Comparison of ENCODE assay signal across 2 cellular contexts in the genomic region with DNA sequence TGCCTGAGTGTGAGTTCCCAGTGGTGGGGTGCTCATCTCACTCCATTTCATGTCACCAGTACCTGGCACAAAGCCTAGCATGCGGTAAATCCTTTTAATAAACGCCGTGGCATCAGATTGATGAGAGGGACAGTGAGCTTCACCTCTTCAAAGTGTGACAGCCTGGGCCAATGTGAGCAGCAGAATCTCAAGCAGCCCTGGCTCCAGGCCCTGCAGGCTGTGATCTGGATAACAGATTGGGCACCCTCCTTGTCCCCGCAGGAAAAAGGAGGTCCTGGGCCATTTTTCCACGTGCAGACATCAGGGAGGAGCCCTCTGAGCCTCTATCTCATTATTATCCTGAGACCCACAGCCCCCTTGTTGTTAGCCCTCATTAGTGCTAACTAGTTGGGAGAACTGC.
TF ChIP-seq lines count a peak whose summit lies in the region.

No MANE protein-coding gene starts in this region.

TF ChIP-seq in IMR-90, 13 proteins besides CTCF, POLR2A, EP300 and RAD21:
- TF ChIP-seq, protein P1, sequence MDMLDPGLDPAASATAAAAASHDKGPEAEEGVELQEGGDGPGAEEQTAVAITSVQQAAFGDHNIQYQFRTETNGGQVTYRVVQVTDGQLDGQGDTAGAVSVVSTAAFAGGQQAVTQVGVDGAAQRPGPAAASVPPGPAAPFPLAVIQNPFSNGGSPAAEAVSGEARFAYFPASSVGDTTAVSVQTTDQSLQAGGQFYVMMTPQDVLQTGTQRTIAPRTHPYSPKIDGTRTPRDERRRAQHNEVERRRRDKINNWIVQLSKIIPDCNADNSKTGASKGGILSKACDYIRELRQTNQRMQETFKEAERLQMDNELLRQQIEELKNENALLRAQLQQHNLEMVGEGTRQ (IDR thresholded peaks at IDR 0.05; ENCODE audit: low read depth, low read length), result no peak
- TF ChIP-seq MXI1 (IDR thresholded peaks at IDR 0.05; ENCODE audit: borderline replicate concordance, low read depth, low read length), result no peak

TF ChIP-seq in GM12891, 5 proteins besides CTCF, POLR2A, EP300 and RAD21:
- no peak for TF ChIP-seq POLR2AphosphoS5 (IDR thresholded peaks at IDR 0.05; ENCODE audit: low read depth, low read length)
